In the genomic region with DNA sequence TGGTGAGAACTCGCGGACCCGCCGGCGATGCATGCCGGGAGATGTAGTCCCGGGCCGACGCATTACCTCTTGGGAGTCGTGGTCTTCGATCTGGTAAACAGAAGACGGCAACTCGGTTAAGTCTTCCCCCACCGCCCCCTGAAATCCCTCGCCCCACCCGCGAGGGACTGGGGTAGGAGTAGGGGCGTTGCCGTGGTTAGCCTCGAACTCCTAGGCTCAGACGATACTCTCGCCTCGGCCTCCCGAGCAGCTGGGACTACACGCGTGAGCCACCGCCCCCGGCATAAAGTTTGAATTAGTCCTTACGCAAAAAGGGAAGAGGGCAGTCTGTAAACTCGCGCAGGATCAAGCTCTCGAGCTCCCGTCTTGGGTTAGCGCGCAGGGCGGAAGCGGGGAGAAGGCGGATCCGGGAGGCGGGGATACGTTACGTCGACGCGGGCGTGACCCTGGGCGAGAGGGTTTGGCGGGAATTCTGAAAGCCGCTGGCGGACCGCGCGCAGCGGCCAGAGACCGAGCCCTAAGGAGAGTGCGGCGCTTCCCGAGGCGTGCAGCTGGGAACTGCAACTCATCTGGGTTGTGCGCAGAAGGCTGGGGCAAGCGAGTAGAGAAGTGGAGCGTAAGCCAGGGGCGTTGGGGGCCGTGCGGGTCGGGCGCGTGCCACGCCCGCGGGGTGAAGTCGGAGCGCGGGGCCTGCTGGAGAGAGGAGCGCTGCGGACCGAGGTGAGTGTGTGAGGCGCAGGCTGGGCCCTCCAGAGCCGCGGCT, we compare ENCODE assay signal across 1 cellular context.
TF ChIP-seq lines count a peak whose summit lies in the region.

A gene (plus strand): TSS at position 469 of the 763 bp plus-strand sequence. CDS start 3,585 bp downstream, outside the sequence.

TF ChIP-seq in GM12878, 131 proteins besides CTCF, POLR2A, EP300 and RAD21 (continued from another document and continues in another):
- TF ChIP-seq POLR2AphosphoS5 (IDR thresholded peaks at IDR 0.05; ENCODE audit: low read length) (peak; percentile 81; the same call in 1 of the 2 replicates), HDAC6 (IDR thresholded peaks at IDR 0.05; ENCODE audit: unreplicated experiment) (no peak), CBFB (IDR thresholded peaks at IDR 0.05; ENCODE audit: low read depth) (peak; percentile 51; the same call in 1 of the 2 replicates), ZNF274 (IDR thresholded peaks at IDR 0.05; ENCODE audit: insufficient read depth, insufficient read length) (no peak), RCOR1 (conservative IDR thresholded peaks at IDR 0.05; ENCODE audit: low read depth, low read length) (0 out of 2 replicates have a peak, but pooled peaks have one; percentile 63), ESRRA (IDR thresholded peaks at IDR 0.05; ENCODE audit: low read length) (no peak), PML (IDR thresholded peaks at IDR 0.05; ENCODE audit: low read length) (no peak), SREBF1 (IDR thresholded peaks at IDR 0.05; ENCODE audit: low read length) (no peak; the same call in 1 of the 2 replicates), WRNIP1 (IDR thresholded peaks at IDR 0.05; ENCODE audit: borderline replicate concordance, low read depth, low read length) (no peak), RBBP5 (conservative IDR thresholded peaks at IDR 0.05) (no peak), YY1 (IDR thresholded peaks at IDR 0.05; ENCODE audit: low read depth, low read length) (no peak; the same call in 1 of the 2 replicates), IRF4 (IDR thresholded peaks at IDR 0.05; ENCODE audit: low read depth, low read length) (0 out of 2 replicates have a peak, but pooled peaks have one; percentile 7), CREM (IDR thresholded peaks at IDR 0.05; ENCODE audit: low read depth) (peak; percentile 53; the same call in 1 of the 2 replicates), EGR1 (IDR thresholded peaks at IDR 0.05; ENCODE audit: borderline replicate concordance in 1 of 2, low read depth in 2 of 2, low read length in 2 of 2) (peak; percentile 46 to 65; a peak in 2 of 3 replicates), JUNB (IDR thresholded peaks at IDR 0.05) (no peak), CBX3 (IDR thresholded peaks at IDR 0.05; ENCODE audit: borderline replicate concordance, low read depth) (no peak), NR2C1 (IDR thresholded peaks at IDR 0.05) (peak; percentile 90), GABPA (IDR thresholded peaks at IDR 0.05; ENCODE audit: low read depth) (no peak; the same call in 1 of the 2 replicates), STAT3 (IDR thresholded peaks at IDR 0.05; ENCODE audit: low read depth, low read length) (no peak), DPF2 (IDR thresholded peaks at IDR 0.05) (0 out of 2 replicates have a peak, but pooled peaks have one; percentile 20), ZNF384 (IDR thresholded peaks at IDR 0.05; ENCODE audit: borderline replicate concordance, low read depth, low read length) (no peak), SMAD5 (IDR thresholded peaks at IDR 0.05; ENCODE audit: low read depth) (no peak), PAX5 (IDR thresholded peaks at IDR 0.05; ENCODE audit: borderline replicate concordance, low read depth, low read length) (peak; percentile 65; the same call in 1 of the 2 replicates), EED (IDR thresholded peaks at IDR 0.05; ENCODE audit: low read depth) (peak; percentile 46; the same call in 1 of the 2 replicates), ZBED1 (IDR thresholded peaks at IDR 0.05; ENCODE audit: borderline replicate concordance) (no peak), CEBPB (IDR thresholded peaks at IDR 0.05; ENCODE audit: borderline replicate concordance in 1 of 2, low read depth in 2 of 2, low read length in 2 of 2) (no peak)
- TF ChIP-seq, protein P1, sequence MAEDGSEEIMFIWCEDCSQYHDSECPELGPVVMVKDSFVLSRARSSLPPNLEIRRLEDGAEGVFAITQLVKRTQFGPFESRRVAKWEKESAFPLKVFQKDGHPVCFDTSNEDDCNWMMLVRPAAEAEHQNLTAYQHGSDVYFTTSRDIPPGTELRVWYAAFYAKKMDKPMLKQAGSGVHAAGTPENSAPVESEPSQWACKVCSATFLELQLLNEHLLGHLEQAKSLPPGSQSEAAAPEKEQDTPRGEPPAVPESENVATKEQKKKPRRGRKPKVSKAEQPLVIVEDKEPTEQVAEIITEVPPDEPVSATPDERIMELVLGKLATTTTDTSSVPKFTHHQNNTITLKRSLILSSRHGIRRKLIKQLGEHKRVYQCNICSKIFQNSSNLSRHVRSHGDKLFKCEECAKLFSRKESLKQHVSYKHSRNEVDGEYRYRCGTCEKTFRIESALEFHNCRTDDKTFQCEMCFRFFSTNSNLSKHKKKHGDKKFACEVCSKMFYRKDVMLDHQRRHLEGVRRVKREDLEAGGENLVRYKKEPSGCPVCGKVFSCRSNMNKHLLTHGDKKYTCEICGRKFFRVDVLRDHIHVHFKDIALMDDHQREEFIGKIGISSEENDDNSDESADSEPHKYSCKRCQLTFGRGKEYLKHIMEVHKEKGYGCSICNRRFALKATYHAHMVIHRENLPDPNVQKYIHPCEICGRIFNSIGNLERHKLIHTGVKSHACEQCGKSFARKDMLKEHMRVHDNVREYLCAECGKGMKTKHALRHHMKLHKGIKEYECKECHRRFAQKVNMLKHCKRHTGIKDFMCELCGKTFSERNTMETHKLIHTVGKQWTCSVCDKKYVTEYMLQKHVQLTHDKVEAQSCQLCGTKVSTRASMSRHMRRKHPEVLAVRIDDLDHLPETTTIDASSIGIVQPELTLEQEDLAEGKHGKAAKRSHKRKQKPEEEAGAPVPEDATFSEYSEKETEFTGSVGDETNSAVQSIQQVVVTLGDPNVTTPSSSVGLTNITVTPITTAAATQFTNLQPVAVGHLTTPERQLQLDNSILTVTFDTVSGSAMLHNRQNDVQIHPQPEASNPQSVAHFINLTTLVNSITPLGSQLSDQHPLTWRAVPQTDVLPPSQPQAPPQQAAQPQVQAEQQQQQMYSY (CRISPR knock-in tag; IDR thresholded peaks at IDR 0.05) = no peak
- TF ChIP-seq, protein P2, sequence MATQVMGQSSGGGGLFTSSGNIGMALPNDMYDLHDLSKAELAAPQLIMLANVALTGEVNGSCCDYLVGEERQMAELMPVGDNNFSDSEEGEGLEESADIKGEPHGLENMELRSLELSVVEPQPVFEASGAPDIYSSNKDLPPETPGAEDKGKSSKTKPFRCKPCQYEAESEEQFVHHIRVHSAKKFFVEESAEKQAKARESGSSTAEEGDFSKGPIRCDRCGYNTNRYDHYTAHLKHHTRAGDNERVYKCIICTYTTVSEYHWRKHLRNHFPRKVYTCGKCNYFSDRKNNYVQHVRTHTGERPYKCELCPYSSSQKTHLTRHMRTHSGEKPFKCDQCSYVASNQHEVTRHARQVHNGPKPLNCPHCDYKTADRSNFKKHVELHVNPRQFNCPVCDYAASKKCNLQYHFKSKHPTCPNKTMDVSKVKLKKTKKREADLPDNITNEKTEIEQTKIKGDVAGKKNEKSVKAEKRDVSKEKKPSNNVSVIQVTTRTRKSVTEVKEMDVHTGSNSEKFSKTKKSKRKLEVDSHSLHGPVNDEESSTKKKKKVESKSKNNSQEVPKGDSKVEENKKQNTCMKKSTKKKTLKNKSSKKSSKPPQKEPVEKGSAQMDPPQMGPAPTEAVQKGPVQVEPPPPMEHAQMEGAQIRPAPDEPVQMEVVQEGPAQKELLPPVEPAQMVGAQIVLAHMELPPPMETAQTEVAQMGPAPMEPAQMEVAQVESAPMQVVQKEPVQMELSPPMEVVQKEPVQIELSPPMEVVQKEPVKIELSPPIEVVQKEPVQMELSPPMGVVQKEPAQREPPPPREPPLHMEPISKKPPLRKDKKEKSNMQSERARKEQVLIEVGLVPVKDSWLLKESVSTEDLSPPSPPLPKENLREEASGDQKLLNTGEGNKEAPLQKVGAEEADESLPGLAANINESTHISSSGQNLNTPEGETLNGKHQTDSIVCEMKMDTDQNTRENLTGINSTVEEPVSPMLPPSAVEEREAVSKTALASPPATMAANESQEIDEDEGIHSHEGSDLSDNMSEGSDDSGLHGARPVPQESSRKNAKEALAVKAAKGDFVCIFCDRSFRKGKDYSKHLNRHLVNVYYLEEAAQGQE (IDR thresholded peaks at IDR 0.05; ENCODE audit: low read depth, low read length) = no peak
- TF ChIP-seq, protein P3, sequence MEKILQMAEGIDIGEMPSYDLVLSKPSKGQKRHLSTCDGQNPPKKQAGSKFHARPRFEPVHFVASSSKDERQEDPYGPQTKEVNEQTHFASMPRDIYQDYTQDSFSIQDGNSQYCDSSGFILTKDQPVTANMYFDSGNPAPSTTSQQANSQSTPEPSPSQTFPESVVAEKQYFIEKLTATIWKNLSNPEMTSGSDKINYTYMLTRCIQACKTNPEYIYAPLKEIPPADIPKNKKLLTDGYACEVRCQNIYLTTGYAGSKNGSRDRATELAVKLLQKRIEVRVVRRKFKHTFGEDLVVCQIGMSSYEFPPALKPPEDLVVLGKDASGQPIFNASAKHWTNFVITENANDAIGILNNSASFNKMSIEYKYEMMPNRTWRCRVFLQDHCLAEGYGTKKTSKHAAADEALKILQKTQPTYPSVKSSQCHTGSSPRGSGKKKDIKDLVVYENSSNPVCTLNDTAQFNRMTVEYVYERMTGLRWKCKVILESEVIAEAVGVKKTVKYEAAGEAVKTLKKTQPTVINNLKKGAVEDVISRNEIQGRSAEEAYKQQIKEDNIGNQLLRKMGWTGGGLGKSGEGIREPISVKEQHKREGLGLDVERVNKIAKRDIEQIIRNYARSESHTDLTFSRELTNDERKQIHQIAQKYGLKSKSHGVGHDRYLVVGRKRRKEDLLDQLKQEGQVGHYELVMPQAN (conservative IDR thresholded peaks at IDR 0.05) = peak; percentile 100
- TF ChIP-seq, protein P4, sequence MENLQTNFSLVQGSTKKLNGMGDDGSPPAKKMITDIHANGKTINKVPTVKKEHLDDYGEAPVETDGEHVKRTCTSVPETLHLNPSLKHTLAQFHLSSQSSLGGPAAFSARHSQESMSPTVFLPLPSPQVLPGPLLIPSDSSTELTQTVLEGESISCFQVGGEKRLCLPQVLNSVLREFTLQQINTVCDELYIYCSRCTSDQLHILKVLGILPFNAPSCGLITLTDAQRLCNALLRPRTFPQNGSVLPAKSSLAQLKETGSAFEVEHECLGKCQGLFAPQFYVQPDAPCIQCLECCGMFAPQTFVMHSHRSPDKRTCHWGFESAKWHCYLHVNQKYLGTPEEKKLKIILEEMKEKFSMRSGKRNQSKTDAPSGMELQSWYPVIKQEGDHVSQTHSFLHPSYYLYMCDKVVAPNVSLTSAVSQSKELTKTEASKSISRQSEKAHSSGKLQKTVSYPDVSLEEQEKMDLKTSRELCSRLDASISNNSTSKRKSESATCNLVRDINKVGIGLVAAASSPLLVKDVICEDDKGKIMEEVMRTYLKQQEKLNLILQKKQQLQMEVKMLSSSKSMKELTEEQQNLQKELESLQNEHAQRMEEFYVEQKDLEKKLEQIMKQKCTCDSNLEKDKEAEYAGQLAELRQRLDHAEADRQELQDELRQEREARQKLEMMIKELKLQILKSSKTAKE (IDR thresholded peaks at IDR 0.05; ENCODE audit: low read depth, poor library complexity, severe bottlenecking) = no peak
- TF ChIP-seq, protein P5, sequence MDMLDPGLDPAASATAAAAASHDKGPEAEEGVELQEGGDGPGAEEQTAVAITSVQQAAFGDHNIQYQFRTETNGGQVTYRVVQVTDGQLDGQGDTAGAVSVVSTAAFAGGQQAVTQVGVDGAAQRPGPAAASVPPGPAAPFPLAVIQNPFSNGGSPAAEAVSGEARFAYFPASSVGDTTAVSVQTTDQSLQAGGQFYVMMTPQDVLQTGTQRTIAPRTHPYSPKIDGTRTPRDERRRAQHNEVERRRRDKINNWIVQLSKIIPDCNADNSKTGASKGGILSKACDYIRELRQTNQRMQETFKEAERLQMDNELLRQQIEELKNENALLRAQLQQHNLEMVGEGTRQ (IDR thresholded peaks at IDR 0.05; ENCODE audit: borderline replicate concordance, low read depth, low read length) = no peak; the same call in 1 of the 2 replicates
- TF ChIP-seq, protein P6, sequence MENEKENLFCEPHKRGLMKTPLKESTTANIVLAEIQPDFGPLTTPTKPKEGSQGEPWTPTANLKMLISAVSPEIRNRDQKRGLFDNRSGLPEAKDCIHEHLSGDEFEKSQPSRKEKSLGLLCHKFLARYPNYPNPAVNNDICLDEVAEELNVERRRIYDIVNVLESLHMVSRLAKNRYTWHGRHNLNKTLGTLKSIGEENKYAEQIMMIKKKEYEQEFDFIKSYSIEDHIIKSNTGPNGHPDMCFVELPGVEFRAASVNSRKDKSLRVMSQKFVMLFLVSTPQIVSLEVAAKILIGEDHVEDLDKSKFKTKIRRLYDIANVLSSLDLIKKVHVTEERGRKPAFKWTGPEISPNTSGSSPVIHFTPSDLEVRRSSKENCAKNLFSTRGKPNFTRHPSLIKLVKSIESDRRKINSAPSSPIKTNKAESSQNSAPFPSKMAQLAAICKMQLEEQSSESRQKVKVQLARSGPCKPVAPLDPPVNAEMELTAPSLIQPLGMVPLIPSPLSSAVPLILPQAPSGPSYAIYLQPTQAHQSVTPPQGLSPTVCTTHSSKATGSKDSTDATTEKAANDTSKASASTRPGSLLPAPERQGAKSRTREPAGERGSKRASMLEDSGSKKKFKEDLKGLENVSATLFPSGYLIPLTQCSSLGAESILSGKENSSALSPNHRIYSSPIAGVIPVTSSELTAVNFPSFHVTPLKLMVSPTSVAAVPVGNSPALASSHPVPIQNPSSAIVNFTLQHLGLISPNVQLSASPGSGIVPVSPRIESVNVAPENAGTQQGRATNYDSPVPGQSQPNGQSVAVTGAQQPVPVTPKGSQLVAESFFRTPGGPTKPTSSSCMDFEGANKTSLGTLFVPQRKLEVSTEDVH (IDR thresholded peaks at IDR 0.05; ENCODE audit: low read depth, partially characterized antibody) = peak; percentile 98
- TF ChIP-seq, protein P7, sequence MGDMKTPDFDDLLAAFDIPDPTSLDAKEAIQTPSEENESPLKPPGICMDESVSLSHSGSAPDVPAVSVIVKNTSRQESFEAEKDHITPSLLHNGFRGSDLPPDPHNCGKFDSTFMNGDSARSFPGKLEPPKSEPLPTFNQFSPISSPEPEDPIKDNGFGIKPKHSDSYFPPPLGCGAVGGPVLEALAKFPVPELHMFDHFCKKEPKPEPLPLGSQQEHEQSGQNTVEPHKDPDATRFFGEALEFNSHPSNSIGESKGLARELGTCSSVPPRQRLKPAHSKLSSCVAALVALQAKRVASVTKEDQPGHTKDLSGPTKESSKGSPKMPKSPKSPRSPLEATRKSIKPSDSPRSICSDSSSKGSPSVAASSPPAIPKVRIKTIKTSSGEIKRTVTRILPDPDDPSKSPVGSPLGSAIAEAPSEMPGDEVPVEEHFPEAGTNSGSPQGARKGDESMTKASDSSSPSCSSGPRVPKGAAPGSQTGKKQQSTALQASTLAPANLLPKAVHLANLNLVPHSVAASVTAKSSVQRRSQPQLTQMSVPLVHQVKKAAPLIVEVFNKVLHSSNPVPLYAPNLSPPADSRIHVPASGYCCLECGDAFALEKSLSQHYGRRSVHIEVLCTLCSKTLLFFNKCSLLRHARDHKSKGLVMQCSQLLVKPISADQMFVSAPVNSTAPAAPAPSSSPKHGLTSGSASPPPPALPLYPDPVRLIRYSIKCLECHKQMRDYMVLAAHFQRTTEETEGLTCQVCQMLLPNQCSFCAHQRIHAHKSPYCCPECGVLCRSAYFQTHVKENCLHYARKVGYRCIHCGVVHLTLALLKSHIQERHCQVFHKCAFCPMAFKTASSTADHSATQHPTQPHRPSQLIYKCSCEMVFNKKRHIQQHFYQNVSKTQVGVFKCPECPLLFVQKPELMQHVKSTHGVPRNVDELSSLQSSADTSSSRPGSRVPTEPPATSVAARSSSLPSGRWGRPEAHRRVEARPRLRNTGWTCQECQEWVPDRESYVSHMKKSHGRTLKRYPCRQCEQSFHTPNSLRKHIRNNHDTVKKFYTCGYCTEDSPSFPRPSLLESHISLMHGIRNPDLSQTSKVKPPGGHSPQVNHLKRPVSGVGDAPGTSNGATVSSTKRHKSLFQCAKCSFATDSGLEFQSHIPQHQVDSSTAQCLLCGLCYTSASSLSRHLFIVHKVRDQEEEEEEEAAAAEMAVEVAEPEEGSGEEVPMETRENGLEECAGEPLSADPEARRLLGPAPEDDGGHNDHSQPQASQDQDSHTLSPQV (IDR thresholded peaks at IDR 0.05) = no peak
